Comparison of ENCODE assay signal across 20 cellular contexts in the genomic region with DNA sequence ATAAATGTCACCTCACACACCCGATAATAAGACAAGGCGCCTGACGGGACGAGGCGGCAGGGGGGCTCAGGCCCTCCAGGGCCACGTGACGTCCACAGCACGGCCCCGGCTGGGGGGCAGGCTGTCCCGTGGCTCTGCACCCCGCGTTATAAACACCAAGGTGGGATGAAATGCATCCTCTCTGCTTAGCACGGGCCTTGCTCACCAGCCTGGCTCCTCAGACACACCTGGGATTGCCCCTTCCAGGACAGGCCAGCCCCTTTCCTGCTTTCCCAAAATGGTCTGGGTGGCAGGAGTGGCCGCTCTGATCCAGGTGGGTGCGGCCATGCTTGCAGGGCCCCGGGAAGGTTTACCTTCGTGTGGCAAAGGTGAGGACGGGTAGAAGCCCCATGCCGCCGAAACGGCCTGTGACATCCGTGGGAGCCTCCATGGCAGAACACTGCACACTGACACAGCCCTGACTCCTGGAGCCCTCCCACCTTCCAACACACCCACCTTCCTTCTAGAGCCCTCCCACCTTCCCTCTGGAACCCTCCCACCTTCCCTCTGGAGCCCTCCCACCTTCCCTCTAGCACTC. TPM values are rescaled to one million over a fixed set of nuclear protein-coding genes. Genes with fewer than 3 reads are reported as not detected.
DNase-seq lines count a peak whose midpoint lies in the region; ATAC-seq and TF ChIP-seq lines count a peak whose summit lies in the region.
"Had no signal": no experiment of that assay in that cellular context is flagged by ENCODE, and none has a peak within 500 bp of the region (broad histone marks: within the 10 kb centered on the region; RNA-seq: fewer than 3 reads in every experiment).

No MANE protein-coding gene starts in this region.

- H3K9ac ChIP-seq in HCT116 (ENCODE audit: low read length), result no peak overlapping the region
- H3K9ac ChIP-seq in neuronal stem cell (ENCODE audit: low read depth, low read length, poor library complexity), result no peak overlapping the region
- H3K9ac ChIP-seq: KMS-11 had no signal

- H4K8ac ChIP-seq in neuronal stem cell (ENCODE audit: low read depth, low read length), result no peak overlapping the region

- H3K9me3 Mint-ChIP-seq in activated CD4-positive, alpha-beta T cell treated with anti-CD3 and anti-CD28 coated beads, Interleukin-2, amount 10 ng/mL, durations not matched to agents 7 days and 5 days, result peaks cover 2% of the 10 kb centered on the region
- H3K9me3 Mint-ChIP-seq: CD8-positive, alpha-beta memory T cell; H9; immature natural killer cell had no signal

- H3K79me1 ChIP-seq in neuronal stem cell (ENCODE audit: low read depth, low read length), result peaks cover 1% of the 10 kb centered on the region

- no peaks in the 10 kb centered on the region for H3K79me2 ChIP-seq in HCT116 (ENCODE audit: insufficient read depth, low read length)

- peak overlapping the region; percentile 31 for H3K14ac ChIP-seq in neuronal stem cell (ENCODE audit: low read length)

- no peaks in the 10 kb centered on the region for H3K27me3 Mint-ChIP-seq in activated CD4-positive, alpha-beta T cell treated with anti-CD3 and anti-CD28 coated beads, Interleukin-2, amount 10 ng/mL, durations not matched to agents 7 days and 5 days
- H3K27me3 Mint-ChIP-seq: CD8-positive, alpha-beta memory T cell; naive thymus-derived CD4-positive, alpha-beta T cell; progenitor cell of endocrine pancreas had no signal

- H3K23ac ChIP-seq in neuronal stem cell (ENCODE audit: low read depth, low read length, poor library complexity), result peak overlapping the region; percentile 10

- POLR2A ChIA-PET in HCT116 (lab: Charles Lee), result interaction anchor here (0.6 kb wide), 1 partner anchor 31 kb away, joined by 3 read pairs; no protein-coding TSS in a partner anchor
- POLR2A ChIA-PET in activated CD4-positive, alpha-beta T cell treated with anti-CD3 and anti-CD28 coated beads, Interleukin-2, amount 10 ng/mL, durations not matched to agents 7 days and 5 days (lab: Charles Lee), result no interaction called here

- TF ChIP-seq POLR2A in HCT116 (IDR thresholded peaks at IDR 0.05; ENCODE audit: borderline replicate concordance, extremely low read depth, insufficient read depth, insufficient read length), result no peak

- peak; percentile 31 for ATAC-seq in HCT116
- ATAC-seq: naive thymus-derived CD4-positive, alpha-beta T cell had no signal

- RAD21 ChIA-PET in HCT116 (lab: Charles Lee; ENCODE audit: low non-redundant PET in 1 of 2, low total read pairs in 2 of 2, uncharacterized antibody in 2 of 2, unreplicated experiment in 2 of 2), result no interaction called here

- BruUV-seq in HCT116 (replicated peaks; lab: Mats Ljungman, UMichigan), result no TSS peak

- no peak overlapping the region for H2AFZ ChIP-seq in HCT116 (ENCODE audit: low read depth, low read length, poor library complexity, severe bottlenecking)
- H2AFZ ChIP-seq in neuronal stem cell (ENCODE audit: low read length), result no peak overlapping the region

- H3K27me3 ChIP-seq in HCT116 (ENCODE audit: insufficient read depth, low read length) (no peaks in the 10 kb centered on the region), neuronal stem cell (ENCODE audit: control insufficient read depth in 3 of 3, insufficient read depth in 3 of 3, low read depth in 1 of 3, low read length in 3 of 3) (no peaks in the 10 kb centered on the region), WERI-Rb-1 (ENCODE audit: insufficient read depth, low read depth, severe bottlenecking) (no peaks in the 10 kb centered on the region)

- no CpG with 5 or more reads among the region's 22 CpGs for WGBS in neuronal stem cell (ENCODE audit: extremely low coverage in 2 of 2, insufficient read length in 2 of 2, insufficient replicate concordance in 1 of 2), 2 donors

- H3K27ac Mint-ChIP-seq in activated CD4-positive, alpha-beta T cell treated with anti-CD3 and anti-CD28 coated beads, Interleukin-2, amount 10 ng/mL, durations not matched to agents 7 days and 5 days, result no peak overlapping the region
- H3K27ac Mint-ChIP-seq: CD8-positive, alpha-beta memory T cell; H9; immature natural killer cell; naive thymus-derived CD4-positive, alpha-beta T cell had no signal

- H3K27ac ChIP-seq in C4-2B, result peak overlapping the region; percentile 56
- H3K27ac ChIP-seq in HCT116 (ENCODE audit: low read depth, low read length), result no peak overlapping the region
- H3K27ac ChIP-seq in neuronal stem cell (replicated peaks; ENCODE audit: low read length), result no peak overlapping the region
- H3K27ac ChIP-seq in WERI-Rb-1, result no peak overlapping the region
- H3K27ac ChIP-seq: KMS-11 had no signal

- no peak overlapping the region for H3K4ac ChIP-seq in neuronal stem cell (ENCODE audit: low read length)

- no peaks in the 10 kb centered on the region; a peak in 1 of 4 replicates for H3K4me1 ChIP-seq in HCT116 (ENCODE audit: control insufficient read depth in 1 of 2, insufficient read depth in 2 of 2, low read length in 2 of 2)
- H3K4me1 ChIP-seq in neuronal stem cell (ENCODE audit: control insufficient read depth in 2 of 2, insufficient read depth in 1 of 2, low read depth in 1 of 2, low read length in 2 of 2), result peaks cover 0 to 10% of the 10 kb centered on the region in 2 donors

- H3K4me3 ChIP-seq in HCT116 (replicated peaks in 1 of 2; ENCODE audit: low read depth in 1 of 2, low read length in 2 of 2) (no peak overlapping the region), neuronal stem cell (ENCODE audit: low read length in 2 of 2) (no peak overlapping the region), WERI-Rb-1 (ENCODE audit: low read depth, low read length) (no peak overlapping the region)

- H3K36me3 ChIP-seq in HCT116 (ENCODE audit: control insufficient read depth in 1 of 2, insufficient read depth in 2 of 2, low read length in 2 of 2) (0 out of 4 replicates have a peak, but pooled peaks cover 0 to 2% of the 10 kb centered on the region in 2 experiments), neuronal stem cell (replicated peaks in 1 of 2; ENCODE audit: control insufficient read depth in 2 of 2, insufficient read depth in 2 of 2, low read length in 2 of 2) (no peaks in the 10 kb centered on the region), WERI-Rb-1 (0 out of 2 replicates have a peak, but pooled peaks cover 2% of the 10 kb centered on the region)

- H3K4me2 ChIP-seq in HCT116 (ENCODE audit: low read length) (no peak overlapping the region), neuronal stem cell (ENCODE audit: insufficient read depth, low read length, poor library complexity, severe bottlenecking) (no peak overlapping the region)
- H3K4me2 ChIP-seq: KMS-11 had no signal

- peak overlapping the region; percentile 59 for H3K18ac ChIP-seq in neuronal stem cell (ENCODE audit: low read length)

- no peak for TF ChIP-seq CTCF in C4-2B (conservative IDR thresholded peaks at IDR 0.05)
- TF ChIP-seq CTCF in HCT116 (IDR thresholded peaks at IDR 0.05 in 2 of 3, conservative IDR thresholded peaks at IDR 0.05 in 1 of 3; ENCODE audit: borderline replicate concordance in 1 of 3, insufficient read depth in 1 of 3, low read depth in 2 of 3, low read length in 2 of 3), result no peak
- no peak for TF ChIP-seq CTCF in WERI-Rb-1 (IDR thresholded peaks at IDR 0.05; ENCODE audit: low read depth, low read length)

- no peak for DNase-seq in HCT116 (ENCODE audit: low read depth, low spot score)
- DNase-seq in cardiac septum (ENCODE audit: low spot score), result peak; percentile 68
- DNase-seq in neuronal stem cell (ENCODE audit: low spot score), result no peak
- DNase-seq in NCI-H2227 treated with DMSO at 0.1 percent for 48 hours (lab: John Stamatoyannopoulos, UW), result no peak
- DNase-seq in activated CD4-positive, alpha-beta T cell treated with anti-CD3 and anti-CD28 coated beads, Interleukin-2, amount 10 ng/mL, durations not matched to agents 7 days and 5 days, result no peak
- DNase-seq in WERI-Rb-1, result no peak
- DNase-seq: activated CD4-positive, alpha-beta T cell treated with anti-CD3 and anti-CD28 coated beads for 48 hours; activated CD8-positive, alpha-beta memory T cell treated with anti-CD3 and anti-CD28 coated beads, Interleukin-2, amount 50 U/mL, for 48 hours; activated gamma-delta T cell; H9; immature natural killer cell; naive thymus-derived CD4-positive, alpha-beta T cell; NCI-H187 treated with DMSO at 0.1 percent for 48 hours; NCI-H226; NK-92 treated with Interleukin-12 subunit alpha and Interleukin-12 subunit beta, amount 100 ng/mL, for 24 hours; T1000 had no signal

- CTCF ChIA-PET in HCT116 (lab: Charles Lee), result no interaction called here
- CTCF ChIA-PET in activated CD4-positive, alpha-beta T cell treated with anti-CD3 and anti-CD28 coated beads, Interleukin-2, amount 10 ng/mL, durations not matched to agents 7 days and 5 days (lab: Charles Lee), result no interaction called here

- TF ChIP-seq RAD21 in HCT116 (IDR thresholded peaks at IDR 0.05; ENCODE audit: low read depth), result no peak

- no peaks in the 10 kb centered on the region for H3K9me2 ChIP-seq in HCT116 (ENCODE audit: insufficient read depth)

- H3K9me3 ChIP-seq in HCT116 (ENCODE audit: control insufficient read depth in 1 of 2, insufficient read depth in 1 of 2, low read depth in 1 of 2, low read length in 2 of 2) (no peaks in the 10 kb centered on the region), neuronal stem cell (replicated peaks in 1 of 2; ENCODE audit: control insufficient read depth in 2 of 2, insufficient read depth in 1 of 2, low read depth in 1 of 2, low read length in 2 of 2) (peaks cover 0 to 2% of the 10 kb centered on the region in 2 donors), WERI-Rb-1 (ENCODE audit: severe bottlenecking) (no peaks in the 10 kb centered on the region)

- H2BK12ac ChIP-seq in neuronal stem cell (ENCODE audit: low read length), result no peak overlapping the region

- no peak overlapping the region for H2BK120ac ChIP-seq in neuronal stem cell (ENCODE audit: low read depth, low read length)

- no peak overlapping the region for H3K4me3 Mint-ChIP-seq in activated CD4-positive, alpha-beta T cell treated with anti-CD3 and anti-CD28 coated beads, Interleukin-2, amount 10 ng/mL, durations not matched to agents 7 days and 5 days
- H3K4me3 Mint-ChIP-seq: CD8-positive, alpha-beta memory T cell; H9; immature natural killer cell; naive thymus-derived CD4-positive, alpha-beta T cell had no signal

- H3K4me1 Mint-ChIP-seq in activated CD4-positive, alpha-beta T cell treated with anti-CD3 and anti-CD28 coated beads, Interleukin-2, amount 10 ng/mL, durations not matched to agents 7 days and 5 days, result no peaks in the 10 kb centered on the region
- H3K4me1 Mint-ChIP-seq: CD8-positive, alpha-beta memory T cell; immature natural killer cell had no signal

- H2BK5ac ChIP-seq in neuronal stem cell (ENCODE audit: low read length), result no peak overlapping the region

- H3K36me3 Mint-ChIP-seq in activated CD4-positive, alpha-beta T cell treated with anti-CD3 and anti-CD28 coated beads, Interleukin-2, amount 10 ng/mL, durations not matched to agents 7 days and 5 days (ENCODE audit: low read depth), result no peaks in the 10 kb centered on the region
- H3K36me3 Mint-ChIP-seq: CD8-positive, alpha-beta memory T cell; immature natural killer cell had no signal

- no peak overlapping the region for H4K91ac ChIP-seq in neuronal stem cell (ENCODE audit: low read depth, low read length, poor library complexity)

- intact Hi-C loops in HCT116 (cut with micrococcal nuclease), result no loop called here
- intact Hi-C loops in cardiac septum (cut with DNase I), result no loop called here

- H2BK15ac ChIP-seq in neuronal stem cell (ENCODE audit: low read length), result no peak overlapping the region

- peak overlapping the region; percentile 24 for H2AK5ac ChIP-seq in neuronal stem cell (ENCODE audit: low read depth, low read length)

- no peaks in the 10 kb centered on the region for H4K20me1 ChIP-seq in HCT116 (ENCODE audit: insufficient read depth)

RNA-seq across cellular contexts. Expression of a gene that starts 35.9 kb away (rescaled TPM):
- total RNA-seq in HCT116 (2021; ENCODE audit: unreplicated experiment) (50.2 TPM), cardiac septum (2.7 TPM)
- 23.8 and 27.8 TPM in 2 replicates for polyA plus RNA-seq in HCT116 (2012)
- 16.6 TPM for polyA plus RNA-seq in neuronal stem cell (2013, experiment 1 of 2)
- polyA plus RNA-seq in neuronal stem cell (2013, experiment 2 of 2), result 16.2 TPM
- total RNA-seq in activated CD4-positive, alpha-beta T cell treated with anti-CD3 and anti-CD28 coated beads, Interleukin-2, amount 10 ng/mL, durations not matched to agents 7 days and 5 days, result 10 to 100 TPM; 43.8 to 46.8 TPM

Comparison
In these comparisons a context has a peak if more than half of its experiments do, and no peak if none do; other contexts are left out.
1. RNA of a gene that starts 35.9 kb away (total RNA-seq): 50.2 TPM in HCT116 (single experiment) and 43.8 to 46.8 TPM in activated CD4-positive, alpha-beta T cell treated with anti-CD3 and anti-CD28 coated beads, Interleukin-2, amount 10 ng/mL, durations not matched to agents 7 days and 5 days; 2.7 TPM in cardiac septum (single experiment); every median in the first group is over 10 times any median in the second.